37 cellular contexts compared by ENCODE assay signal in genomic region chr1:36467708-36468455, GRCh38. TPM values are rescaled to one million over a fixed set of nuclear protein-coding genes. Genes with fewer than 3 reads are reported as not detected.
"Had no signal": no experiment of that assay in that cellular context is flagged by ENCODE, and none has a peak within 500 bp of the region (broad histone marks: within the 10 kb centered on the region; RNA-seq: fewer than 3 reads in every experiment).

No MANE protein-coding gene starts in this region.

- DNase-seq: activated CD4-positive, alpha-beta memory T cell treated with anti-CD3 and anti-CD28 coated beads, Interleukin-2, amount 10 ng/mL, durations not matched to agents 7 days and 5 days; activated CD4-positive, alpha-beta T cell treated with anti-CD3 and anti-CD28 coated beads, Interleukin-2, amount 10 ng/mL, durations not matched to agents 24 days and 14 days; activated effector memory CD4-positive, alpha-beta T cell treated with Interleukin-2 at 50 U/mL for 16 hours; activated naive CD4-positive, alpha-beta T cell treated with Interleukin-2 at 50 U/mL for 16 hours; activated T-cell treated with anti-CD3 and anti-CD28 coated beads, Interleukin-2, amount 50 U/mL, for 72 hours; anterior cingulate cortex; effector CD8-positive, alpha-beta T cell; esophagus squamous epithelium; foreskin melanocyte; heart right ventricle; midbrain; naive thymus-derived CD8-positive, alpha-beta T cell; retina; sigmoid colon; small intestine; stimulated activated CD4-positive, alpha-beta T cell treated with anti-CD3 and anti-CD28 coated beads, Interleukin-1b, Interleukin-23, amount 100 ng/mL, for 48 hours; stimulated activated CD4-positive, alpha-beta T cell treated with anti-CD3 and anti-CD28 coated beads, Interleukin-4, amount 100 ng/mL, for 4 hours; stimulated activated CD8-positive, alpha-beta memory T cell treated with anti-CD3 and anti-CD28 coated beads, Interleukin-4, amount 100 ng/mL, for 48 hours; stimulated activated naive CD4-positive, alpha-beta T cell; SW 1271; T1000; tibial artery; WERI-Rb-1 had no signal

- H3K36me3 ChIP-seq: esophagus squamous epithelium, pancreas, prostate gland, sigmoid colon, suprapubic skin, tibial artery had no signal

- H3K4me3 ChIP-seq: esophagus squamous epithelium, heart right ventricle, pancreas, prostate gland, sigmoid colon, suprapubic skin, tibial artery had no signal

- H3K4me1 ChIP-seq: prostate gland had no signal

- H3K9me3 Mint-ChIP-seq: activated CD4-positive, alpha-beta memory T cell treated with anti-CD3 and anti-CD28 coated beads, Interleukin-2, amount 10 ng/mL, durations not matched to agents 7 days and 5 days; activated CD4-positive, alpha-beta T cell treated with anti-CD3 and anti-CD28 coated beads, Interleukin-2, amount 10 ng/mL, durations not matched to agents 24 days and 14 days; activated T-cell treated with anti-CD3 and anti-CD28 coated beads, Interleukin-2, amount 50 U/mL, for 72 hours; central memory CD8-positive, alpha-beta T cell; naive thymus-derived CD8-positive, alpha-beta T cell; T-helper 1 cell treated with Interleukin-12 subunit alpha and Interleukin-12 subunit beta and Interleukin-4 antibody, amounts not matched to agents 30 μg/mL and 1 μg/mL, for 36 hours had no signal

- H3K9me3 ChIP-seq: esophagus squamous epithelium, heart right ventricle, pancreas, prostate gland, sigmoid colon, suprapubic skin, tibial artery had no signal

- H3K4me3 Mint-ChIP-seq: activated CD4-positive, alpha-beta memory T cell treated with anti-CD3 and anti-CD28 coated beads, Interleukin-2, amount 10 ng/mL, durations not matched to agents 7 days and 5 days; activated CD4-positive, alpha-beta T cell treated with anti-CD3 and anti-CD28 coated beads, Interleukin-2, amount 10 ng/mL, durations not matched to agents 24 days and 14 days; activated naive CD8-positive, alpha-beta T cell; activated T-cell treated with anti-CD3 and anti-CD28 coated beads, Interleukin-2, amount 50 U/mL, for 72 hours; central memory CD8-positive, alpha-beta T cell; naive thymus-derived CD8-positive, alpha-beta T cell; T-helper 1 cell treated with Interleukin-12 subunit alpha and Interleukin-12 subunit beta and Interleukin-4 antibody, amounts not matched to agents 30 μg/mL and 1 μg/mL, for 36 hours had no signal

- H3K27me3 Mint-ChIP-seq: activated CD4-positive, alpha-beta memory T cell treated with anti-CD3 and anti-CD28 coated beads, Interleukin-2, amount 10 ng/mL, durations not matched to agents 7 days and 5 days; activated CD4-positive, alpha-beta T cell treated with anti-CD3 and anti-CD28 coated beads, Interleukin-2, amount 10 ng/mL, durations not matched to agents 24 days and 14 days; activated naive CD8-positive, alpha-beta T cell; central memory CD8-positive, alpha-beta T cell; naive thymus-derived CD8-positive, alpha-beta T cell had no signal

- H3K27me3 ChIP-seq: esophagus squamous epithelium, heart right ventricle, pancreas, sigmoid colon, suprapubic skin, tibial artery had no signal

- H3K27ac Mint-ChIP-seq: activated CD4-positive, alpha-beta memory T cell treated with anti-CD3 and anti-CD28 coated beads, Interleukin-2, amount 10 ng/mL, durations not matched to agents 7 days and 5 days; activated naive CD8-positive, alpha-beta T cell; activated T-cell treated with anti-CD3 and anti-CD28 coated beads, Interleukin-2, amount 50 U/mL, for 72 hours; T-helper 1 cell treated with Interleukin-12 subunit alpha and Interleukin-12 subunit beta and Interleukin-4 antibody, amounts not matched to agents 30 μg/mL and 1 μg/mL, for 36 hours had no signal

- FAIRE-seq: bronchial epithelial cell, colon, endometrium, pancreas, small intestine had no signal

- H3K36me3 Mint-ChIP-seq: activated naive CD8-positive, alpha-beta T cell; naive thymus-derived CD8-positive, alpha-beta T cell had no signal

- ATAC-seq: activated CD4-positive, CD25-positive, alpha-beta regulatory T cell treated with anti-CD3 and anti-CD28 coated beads, Interleukin-2, amount 50 U/mL, for 24 hours; activated T-cell treated with anti-CD3 and anti-CD28 coated beads, Interleukin-2, amount 50 U/mL, for 72 hours; heart right ventricle; naive thymus-derived CD8-positive, alpha-beta T cell; pancreas had no signal

- H3K27ac ChIP-seq: epithelial cell of prostate, esophagus squamous epithelium, heart right ventricle, pancreas, prostate gland, sigmoid colon, suprapubic skin, tibial artery, WERI-Rb-1 had no signal

RNA-seq across cellular contexts. Expression of gene CSF3R, which starts 14.8 kb away (rescaled TPM):
- total RNA-seq: dermis microvascular lymphatic vessel endothelial cell, glomerular endothelial cell, kidney epithelial cell had no signal
